In the genomic region with DNA sequence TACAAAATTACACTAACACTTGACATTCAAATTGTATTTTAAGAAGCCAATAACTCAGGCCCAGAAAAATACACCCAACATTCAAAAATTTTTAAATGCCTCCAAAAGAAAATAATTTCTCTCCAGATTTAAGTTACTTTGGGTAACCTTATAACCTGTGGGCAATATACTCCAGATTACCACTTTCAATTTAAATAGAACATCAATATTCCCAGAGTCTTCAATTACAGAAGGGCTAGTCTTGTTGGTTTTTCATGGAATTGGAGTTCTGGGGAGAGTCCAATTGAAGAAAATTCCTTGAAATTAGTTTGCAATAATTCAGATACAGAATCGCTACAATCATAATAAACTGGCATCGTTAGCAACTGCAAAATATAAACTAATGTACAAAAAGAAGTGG, we compare ENCODE assay signal across 8 cellular contexts. TPM values are rescaled to one million over a fixed set of nuclear protein-coding genes. Genes with fewer than 3 reads are reported as not detected.
A peak's percentile ranks its signal among the peaks of the same experiment; 100 is the strongest.
DNase-seq lines count a peak whose midpoint lies in the region; TF ChIP-seq lines count a peak whose summit lies in the region.

No MANE protein-coding gene starts in this region.

- H3K27ac ChIP-seq in BLaER1, result peak overlapping the region; percentile 99
- H3K27ac ChIP-seq in ectodermal cell (ENCODE audit: insufficient read depth, low read depth, low read length, poor library complexity, severe bottlenecking), result no peak overlapping the region
- no peak overlapping the region for H3K27ac ChIP-seq in neural cell (ENCODE audit: low read length)

- WGBS in ectodermal cell, 2 experiments, result 35 to 80% methylated on average over 1 to 2 of the region's 2 CpGs

- H4K20me1 ChIP-seq in BLaER1 (peaks cover 62% of the 10 kb centered on the region), neural cell (ENCODE audit: insufficient read depth) (peaks cover 18% of the 10 kb centered on the region)

- H3K9me2 ChIP-seq in neural cell (ENCODE audit: insufficient read depth, low read length), result no peaks in the 10 kb centered on the region

- H3K9me3 ChIP-seq in BLaER1, result no peaks in the 10 kb centered on the region
- no peaks in the 10 kb centered on the region for H3K9me3 ChIP-seq in MG63
- no peaks in the 10 kb centered on the region for H3K9me3 ChIP-seq in ectodermal cell (ENCODE audit: control insufficient read depth, low read length)
- H3K9me3 ChIP-seq in neural cell (ENCODE audit: low read length), result no peaks in the 10 kb centered on the region

- no peak for TF ChIP-seq RAD21 in neural cell (conservative IDR thresholded peaks at IDR 0.05)

- peak overlapping the region; percentile 99 for H3K9ac ChIP-seq in BLaER1
- peak overlapping the region; percentile 98 for H3K9ac ChIP-seq in neural cell (ENCODE audit: low read length)

- H3K27me3 ChIP-seq in BLaER1 (no peaks in the 10 kb centered on the region), MG63 (no peaks in the 10 kb centered on the region), ectodermal cell (ENCODE audit: control insufficient read depth, insufficient read depth, low read length, poor library complexity, severe bottlenecking) (no peaks in the 10 kb centered on the region), neural cell (ENCODE audit: insufficient read depth, low read depth, low read length) (no peaks in the 10 kb centered on the region)

- H3K4me2 ChIP-seq in BLaER1 (peak overlapping the region; percentile 90), neural cell (ENCODE audit: low read length) (peak overlapping the region; percentile 80)

- H3F3A ChIP-seq in neural cell (ENCODE audit: insufficient read depth, low read length, poor library complexity, severe bottlenecking), result peaks cover 12% of the 10 kb centered on the region

- DNase-seq in MG63, result no peak
- no peak for DNase-seq in cerebellar cortex (ENCODE audit: low spot score)
- no peak for DNase-seq in inferior parietal cortex (ENCODE audit: extremely low spot score)
- no peak for DNase-seq in NCI-H1694 (lab: John Stamatoyannopoulos, UW)
- DNase-seq in CD1c-positive myeloid dendritic cell (ENCODE audit: extremely low spot score), result no peak

- H3K36me3 ChIP-seq in BLaER1, result peaks cover 39% of the 10 kb centered on the region
- peaks cover 20% of the 10 kb centered on the region for H3K36me3 ChIP-seq in MG63
- H3K36me3 ChIP-seq in ectodermal cell (ENCODE audit: control insufficient read depth, insufficient read depth, low read length), result no peaks in the 10 kb centered on the region
- H3K36me3 ChIP-seq in neural cell (ENCODE audit: insufficient read depth, low read length), result no peaks in the 10 kb centered on the region

- no peak for TF ChIP-seq EP300 in neural cell (conservative IDR thresholded peaks at IDR 0.05; ENCODE audit: poor library complexity, severe bottlenecking)

- no peak for TF ChIP-seq CTCF in neural cell (IDR thresholded peaks at IDR 0.05; ENCODE audit: poor library complexity, severe bottlenecking)

- peak overlapping the region; percentile 92 for H3K4me3 ChIP-seq in BLaER1
- H3K4me3 ChIP-seq in MG63, result peak overlapping the region; percentile 77
- H3K4me3 ChIP-seq in ectodermal cell (ENCODE audit: insufficient read depth, low read depth, low read length), result peak overlapping the region; percentile 66
- H3K4me3 ChIP-seq in neural cell (ENCODE audit: low read length), result peak overlapping the region; percentile 99

- H3K79me2 ChIP-seq in neural cell (replicated peaks; ENCODE audit: insufficient read depth, low read length), result peaks cover 63% of the 10 kb centered on the region

- H3K4me1 ChIP-seq in BLaER1 (peaks cover 31% of the 10 kb centered on the region), ectodermal cell (ENCODE audit: control insufficient read depth, insufficient read depth, low read length) (peaks cover 5% of the 10 kb centered on the region)

- no peak overlapping the region for H2AFZ ChIP-seq in neural cell (ENCODE audit: low read depth, low read length)

TF ChIP-seq in neural cell, 6 proteins besides CTCF, POLR2A, EP300 and RAD21:
- TF ChIP-seq POLR2AphosphoS5 (IDR thresholded peaks at IDR 0.05), result no peak
- no peak for TF ChIP-seq TAF1 (IDR thresholded peaks at IDR 0.05; ENCODE audit: low read depth)
- TF ChIP-seq MXI1 (conservative IDR thresholded peaks at IDR 0.05; ENCODE audit: poor library complexity, severe bottlenecking), result no peak
- TF ChIP-seq REST (IDR thresholded peaks at IDR 0.05; ENCODE audit: borderline replicate concordance), result no peak
- no peak for TF ChIP-seq EZH2 (IDR thresholded peaks at IDR 0.05; ENCODE audit: borderline replicate concordance, insufficient read depth, low read length, poor library complexity, severe bottlenecking)
- TF ChIP-seq SMC3 (conservative IDR thresholded peaks at IDR 0.05; ENCODE audit: poor library complexity), result no peak

RNA-seq across cellular contexts. Expression of gene PPP4R3A, which starts 2.0 kb away (rescaled TPM):
- total RNA-seq in MG63 (2014; rRNA removed; shearing (Covaris generic); ENCODE audit: low replicate concordance), result 26.9 and 40.1 TPM in 2 replicates
- polyA plus RNA-seq in ectodermal cell (2013, experiment 1 of 4), result 109 TPM
- polyA plus RNA-seq in ectodermal cell (2013, experiment 2 of 4), result 108 TPM
- 80.6 TPM for polyA plus RNA-seq in ectodermal cell (2013, experiment 3 of 4)
- polyA plus RNA-seq in ectodermal cell (2013, experiment 4 of 4), result 90.2 TPM
- 94.3 and 99.4 TPM in 2 replicates for polyA plus RNA-seq in neural cell
- polyA minus RNA-seq in neural cell, result 150 and 152 TPM in 2 replicates
